ENCODE assay signal across 12 cellular contexts in the genomic region with DNA sequence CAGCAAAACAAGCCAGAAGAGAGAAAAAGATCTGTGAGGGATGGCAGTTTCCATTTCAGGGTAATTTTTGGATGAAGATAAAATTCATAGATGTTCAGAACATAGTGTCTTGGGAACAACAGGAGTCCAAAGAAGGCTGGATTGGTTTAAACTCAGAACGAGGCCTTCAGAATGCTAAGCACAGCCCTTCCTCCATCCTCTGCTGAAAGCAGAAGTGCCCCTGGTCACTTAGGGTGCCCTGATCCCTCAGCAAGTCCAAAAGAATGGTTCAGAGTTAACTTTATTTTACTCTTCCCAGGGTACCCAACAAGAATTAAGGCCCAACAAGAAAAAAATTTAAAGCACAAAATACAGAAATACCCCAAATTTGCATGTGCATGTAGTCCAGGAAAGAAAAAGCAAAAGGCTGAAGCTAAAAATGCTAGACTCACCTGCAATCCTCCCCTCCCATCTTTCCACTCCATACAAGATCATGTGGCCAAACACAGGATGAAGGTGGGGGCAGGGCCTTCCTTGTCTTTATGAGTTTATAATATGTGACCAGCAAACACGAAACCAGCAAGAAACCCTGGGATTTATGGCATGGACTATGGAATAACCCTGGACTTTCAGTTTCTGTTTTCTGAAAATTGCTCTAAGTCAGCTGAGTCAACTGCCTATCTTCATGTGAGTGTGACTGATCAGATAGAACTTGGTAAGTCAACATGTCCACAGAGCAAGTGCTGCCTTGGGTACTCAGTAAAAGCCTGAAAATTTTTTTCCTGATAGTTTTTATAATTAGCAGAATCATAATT. TPM values are rescaled to one million over a fixed set of nuclear protein-coding genes. Genes with fewer than 3 reads are reported as not detected.
A peak's percentile ranks its signal among the peaks of the same experiment; 100 is the strongest.
DNase-seq lines count a peak whose midpoint lies in the region; FAIRE-seq and TF ChIP-seq lines count a peak whose summit lies in the region.
"Had no signal": no experiment of that assay in that cellular context is flagged by ENCODE, and none has a peak within 500 bp of the region (broad histone marks: within the 10 kb centered on the region; RNA-seq: fewer than 3 reads in every experiment).

No MANE protein-coding gene starts in this region.

- dilution Hi-C loops in endothelial cell of umbilical vein (cut with MboI; ENCODE audit: extremely low pct_ligation_motif_present, low sequenced_read_pairs) = no loop called here

- in situ Hi-C loops in transverse colon (cut with MboI; ENCODE audit: low pct_ligation_motif_present in 1 of 4, low pct_unique_long_range_greater_than_20kb in 1 of 4, low sequenced_read_pairs in 3 of 4) = no loop called here

- H3K9me3 Mint-ChIP-seq in activated naive CD4-positive, alpha-beta T cell treated with anti-CD3 and anti-CD28 coated beads, Interleukin-2, amount 50 U/mL, for 24 hours = peaks cover 3% of the 10 kb centered on the region

- no peak for FAIRE-seq in endothelial cell of umbilical vein (lab: Jason Lieb, UNC)

- H2AFZ ChIP-seq in endothelial cell of umbilical vein (ENCODE audit: low read depth, low read length) (no peak overlapping the region), OCI-LY7 (ENCODE audit: low read length) (no peak overlapping the region)

- H3K27me3 ChIP-seq in endothelial cell of umbilical vein (ENCODE audit: control insufficient read depth in 2 of 2, insufficient read depth in 2 of 2, low read length in 2 of 2) (no peaks in the 10 kb centered on the region), mucosa of stomach (ENCODE audit: control insufficient read depth, insufficient read depth, low read length) (no peaks in the 10 kb centered on the region), transverse colon (no peaks in the 10 kb centered on the region)
- H3K27me3 ChIP-seq: vagina had no signal

- no TSS peak for BruUV-seq in endothelial cell of umbilical vein (replicated peaks; lab: Mats Ljungman, UMichigan)
- BruUV-seq in OCI-LY7 (replicated peaks; lab: Mats Ljungman, UMichigan) = no TSS peak

- TF ChIP-seq CTCF in endothelial cell of umbilical vein (IDR thresholded peaks at IDR 0.05; ENCODE audit: extremely low read depth in 1 of 2, insufficient read depth in 1 of 2, low read depth in 1 of 2, low read length in 2 of 2) (no peak), transverse colon (IDR thresholded peaks at IDR 0.05) (no peak), OCI-LY7 (conservative IDR thresholded peaks at IDR 0.05; ENCODE audit: low read length) (no peak)

- no peak for TF ChIP-seq EP300 in transverse colon (IDR thresholded peaks at IDR 0.05; ENCODE audit: low read depth)

- no peak overlapping the region for H3K27ac Mint-ChIP-seq in activated naive CD4-positive, alpha-beta T cell treated with anti-CD3 and anti-CD28 coated beads, Interleukin-2, amount 50 U/mL, for 24 hours

- TF ChIP-seq POLR2A in endothelial cell of umbilical vein (IDR thresholded peaks at IDR 0.05; ENCODE audit: low read depth, low read length) = no peak
- TF ChIP-seq POLR2A in transverse colon (IDR thresholded peaks at IDR 0.05) = no peak

- POLR2A ChIA-PET in endothelial cell of umbilical vein (lab: Charles Lee) = no interaction called here
- POLR2A ChIA-PET in OCI-LY7 (lab: Charles Lee) = no interaction called here

- peaks cover 50% of the 10 kb centered on the region for H3K36me3 Mint-ChIP-seq in activated naive CD4-positive, alpha-beta T cell treated with anti-CD3 and anti-CD28 coated beads, Interleukin-2, amount 50 U/mL, for 24 hours

- H4K20me1 ChIP-seq in endothelial cell of umbilical vein (replicated peaks; ENCODE audit: control insufficient read depth, extremely low read depth, insufficient read depth, low read length) (no peaks in the 10 kb centered on the region), OCI-LY7 (ENCODE audit: insufficient read depth, low read length) (no peaks in the 10 kb centered on the region)

- H3K36me3 ChIP-seq in endothelial cell of umbilical vein (ENCODE audit: control insufficient read depth in 2 of 2, extremely low read depth in 1 of 2, insufficient read depth in 2 of 2, low read length in 2 of 2) (peaks cover 23 to 35% of the 10 kb centered on the region in 2 experiments), mucosa of stomach (ENCODE audit: control insufficient read depth, insufficient read depth, low read length) (peaks cover 4% of the 10 kb centered on the region), transverse colon (peaks cover 0 to 19% (median 9%) of the 10 kb centered on the region in 4 donors), OCI-LY7 (ENCODE audit: insufficient read depth, low read length) (peaks cover 99% of the 10 kb centered on the region)

- H3K27ac ChIP-seq in endothelial cell of umbilical vein (ENCODE audit: insufficient read depth, low read depth, low read length) (no peak overlapping the region), transverse colon (peak overlapping the region; percentile 68 to 81 (median 72)), OCI-LY7 (ENCODE audit: low read depth, low read length, poor library complexity, severe bottlenecking) (no peak overlapping the region)

- CTCF ChIA-PET in endothelial cell of umbilical vein (lab: Charles Lee) (interaction anchor here (0.6 to 1.2 kb wide), 2 partner anchors 31 to 95 kb away, joined by 3 read pairs; a partner anchor contains a TSS), OCI-LY7 (lab: Charles Lee; ENCODE audit: unreplicated experiment) (no interaction called here)

- no peaks in the 10 kb centered on the region for H3K9me1 ChIP-seq in endothelial cell of umbilical vein (replicated peaks; ENCODE audit: control insufficient read depth, extremely low read depth, insufficient read depth, low read length)

- no peak overlapping the region for H3K9ac ChIP-seq in endothelial cell of umbilical vein (replicated peaks; ENCODE audit: extremely low read depth, insufficient read depth, low read length)
- H3K9ac ChIP-seq in mucosa of stomach (ENCODE audit: low read length) = peak overlapping the region; percentile 32

- H3K9me3 ChIP-seq in endothelial cell of umbilical vein (replicated peaks; ENCODE audit: control insufficient read depth, insufficient read depth, low read length) (no peaks in the 10 kb centered on the region), mucosa of stomach (ENCODE audit: control insufficient read depth, low read length) (no peaks in the 10 kb centered on the region), transverse colon (no peaks in the 10 kb centered on the region), OCI-LY7 (ENCODE audit: low read length) (peaks cover 11% of the 10 kb centered on the region)
- H3K9me3 ChIP-seq: vagina had no signal

- H3K4me3 ChIP-seq in endothelial cell of umbilical vein (replicated peaks in 1 of 3; ENCODE audit: insufficient read depth in 1 of 3, low read depth in 1 of 3, low read length in 3 of 3) (no peak overlapping the region), mucosa of stomach (ENCODE audit: low read length) (no peak overlapping the region), transverse colon (no peak overlapping the region), OCI-LY7 (ENCODE audit: low read depth, low read length, poor library complexity, severe bottlenecking) (no peak overlapping the region)
- H3K4me3 ChIP-seq: vagina had no signal

- H3K4me1 Mint-ChIP-seq in activated naive CD4-positive, alpha-beta T cell treated with anti-CD3 and anti-CD28 coated beads, Interleukin-2, amount 50 U/mL, for 24 hours = peaks cover 80% of the 10 kb centered on the region

- no peak overlapping the region for H3K4me2 ChIP-seq in endothelial cell of umbilical vein (ENCODE audit: insufficient read depth, low read length)
- H3K4me2 ChIP-seq in OCI-LY7 (ENCODE audit: low read length) = no peak overlapping the region

- no peaks in the 10 kb centered on the region for H3K9me2 ChIP-seq in OCI-LY7 (ENCODE audit: insufficient read depth, low read length)

- WGBS in transverse colon (ENCODE audit: low coverage in 1 of 2), 2 donors = 22 to 33% methylated on average over 1 to 2 of the region's 2 CpGs

- peak overlapping the region; percentile 27 for H3K4me3 Mint-ChIP-seq in activated naive CD4-positive, alpha-beta T cell treated with anti-CD3 and anti-CD28 coated beads, Interleukin-2, amount 50 U/mL, for 24 hours

- H3K79me2 ChIP-seq in endothelial cell of umbilical vein (ENCODE audit: control insufficient read depth, insufficient read depth, low read length) = peaks cover 20% of the 10 kb centered on the region
- 0 out of 2 replicates have a peak, but pooled peaks cover 4% of the 10 kb centered on the region for H3K79me2 ChIP-seq in OCI-LY7 (ENCODE audit: insufficient read depth, low read depth, low read length)

- H3K27me3 Mint-ChIP-seq in activated naive CD4-positive, alpha-beta T cell treated with anti-CD3 and anti-CD28 coated beads, Interleukin-2, amount 50 U/mL, for 24 hours = no peaks in the 10 kb centered on the region

- intact Hi-C loops in endothelial cell of umbilical vein (cut with micrococcal nuclease) (no loop called here), transverse colon (cut with DNase I; ENCODE audit: low total_unique reads) (no loop called here), OCI-LY7 (cut with micrococcal nuclease; ENCODE audit: unreplicated experiment) (no loop called here)

- DNase-seq in activated naive CD4-positive, alpha-beta T cell (lab: John Stamatoyannopoulos, UW) = no peak
- peak; percentile 11 for DNase-seq in endothelial cell of umbilical vein (ENCODE audit: low read depth, low spot score)
- peak; percentile 84 for DNase-seq in transverse colon
- no peak for DNase-seq in OCI-LY7 (ENCODE audit: low spot score)
- no peak for DNase-seq in ureter (ENCODE audit: low spot score)
- DNase-seq in RKO (ENCODE audit: low spot score) = no peak
- DNase-seq: amygdala, foreskin fibroblast, NCI-H1694 had no signal

- peaks cover 10% of the 10 kb centered on the region for H3K4me1 ChIP-seq in endothelial cell of umbilical vein (ENCODE audit: control insufficient read depth, extremely low read depth, insufficient read depth, low read length)
- peaks cover 29% of the 10 kb centered on the region for H3K4me1 ChIP-seq in mucosa of stomach (ENCODE audit: control insufficient read depth, insufficient read depth, low read length)
- peaks cover 25 to 68% (median 30%) of the 10 kb centered on the region in 4 donors for H3K4me1 ChIP-seq in transverse colon
- peaks cover 6% of the 10 kb centered on the region for H3K4me1 ChIP-seq in OCI-LY7 (ENCODE audit: insufficient read depth, low read length, poor library complexity, severe bottlenecking)

TF ChIP-seq in endothelial cell of umbilical vein, 7 proteins besides CTCF, POLR2A, EP300 and RAD21 (continues in another document):
- no peak for TF ChIP-seq FOS (IDR thresholded peaks at IDR 0.05; ENCODE audit: borderline replicate concordance, insufficient read depth, low read length)

RNA-seq across cellular contexts. Expression of a gene that starts 21.2 kb away (rescaled TPM):
- total RNA-seq in endothelial cell of umbilical vein (79.5 and 84.6 TPM in 2 replicates), transverse colon (100 to 1,000 TPM in 1 of 4 donors, 10 to 100 TPM in 3; 35.8 to 139 (median 87.0) TPM), OCI-LY7 (2022) (91.2 and 94.1 TPM in 2 replicates), ureter (109 TPM)
- 57.1 and 70.1 TPM in 2 replicates for polyA plus RNA-seq in endothelial cell of umbilical vein
- polyA plus RNA-seq in endothelial cell of umbilical vein (2011; cell fraction: cytosol; rRNA removed) = 61.0 and 63.8 TPM in 2 replicates
- 55.7 and 56.7 TPM in 2 replicates for polyA plus RNA-seq in endothelial cell of umbilical vein (2011; cell fraction: nucleus; rRNA removed)
- polyA plus RNA-seq in endothelial cell of umbilical vein (2012) = 44.9 and 51.4 TPM in 2 replicates
- polyA minus RNA-seq in endothelial cell of umbilical vein = 57.9 and 82.4 TPM in 2 replicates
- polyA minus RNA-seq in endothelial cell of umbilical vein (2011; cell fraction: cytosol; rRNA and poly(A)+ RNA removed) = 23.1 TPM
- polyA minus RNA-seq in endothelial cell of umbilical vein (2011; cell fraction: nucleus; rRNA and poly(A)+ RNA removed) = 53.7 and 61.6 TPM in 2 replicates
- 49.1 and 58.3 TPM in 2 replicates for total RNA-seq in OCI-LY7 (2014; rRNA removed; shearing (Covaris generic))

Comparison
In these comparisons a context has a peak if more than half of its experiments do, and no peak if none do; other contexts are left out.
1. DNase-seq: peak in endothelial cell of umbilical vein (single experiment) and transverse colon (single experiment); none in activated naive CD4-positive, alpha-beta T cell (0 of 4), OCI-LY7 (single experiment), ureter (single experiment) and RKO (single experiment).
2. H3K27ac ChIP-seq: peak in transverse colon (4 of 4); none in endothelial cell of umbilical vein (single experiment) and OCI-LY7 (single experiment).